8 cellular contexts compared by ENCODE assay signal in genomic region chr15:89068325-89068784, GRCh38. TPM values are rescaled to one million over a fixed set of nuclear protein-coding genes. Genes with fewer than 3 reads are reported as not detected.
DNase-seq lines count a peak whose midpoint lies in the region; ATAC-seq, FAIRE-seq and TF ChIP-seq lines count a peak whose summit lies in the region.

No MANE protein-coding gene starts in this region.

- peaks cover 29% of the 10 kb centered on the region for H3K9me3 Mint-ChIP-seq in astrocyte (ENCODE audit: unreplicated experiment)

- no peak for TF ChIP-seq CTCF in astrocyte (IDR thresholded peaks at IDR 0.05; ENCODE audit: insufficient read depth, low read depth, low read length)

- H3K9ac ChIP-seq in astrocyte (ENCODE audit: low read length): peak overlapping the region; percentile 80

- H2AFZ ChIP-seq in astrocyte (ENCODE audit: low read depth, low read length): no peak overlapping the region

- peak overlapping the region; percentile 93 for H3K27ac ChIP-seq in astrocyte (ENCODE audit: low read depth, low read length)

- H3K36me3 Mint-ChIP-seq in astrocyte (ENCODE audit: low read depth, unreplicated experiment): no peaks in the 10 kb centered on the region

- no peak overlapping the region for H3K4me3 Mint-ChIP-seq in astrocyte (ENCODE audit: unreplicated experiment)

- peak; percentile 65 for FAIRE-seq in astrocyte (lab: Jason Lieb, UNC)

- H3K4me1 Mint-ChIP-seq in astrocyte (ENCODE audit: low read depth, unreplicated experiment): peaks cover 7% of the 10 kb centered on the region

- H3K9me3 ChIP-seq in astrocyte (ENCODE audit: insufficient read depth, low read depth, low read length): peaks cover 23% of the 10 kb centered on the region

- DNase-seq in NOMO-1 (lab: John Stamatoyannopoulos, UW; ENCODE audit: unreplicated experiment in 2 of 2) (peak; percentile 79 to 90), astrocyte (ENCODE audit: low read depth) (peak; percentile 99), nucleus accumbens (lab: John Stamatoyannopoulos, UW) (no peak), HuH-7 (ENCODE audit: low spot score) (no peak), NCI-H1048 (lab: John Stamatoyannopoulos, UW) (no peak)
- peak; percentile 22 for DNase-seq in stimulated activated CD4-positive, alpha-beta T cell treated with anti-CD3 and anti-CD28 coated beads, Interleukin-12 subunit alpha, Interleukin-12 subunit beta, amount 100 ng/mL, for 4 hours

- H3K4me2 ChIP-seq in astrocyte (ENCODE audit: low read length): peak overlapping the region; percentile 73

- ATAC-seq in GM18517 (IDR thresholded peaks at IDR 0.05; ENCODE audit: unreplicated experiment) (peak; percentile 74), HG02623 (IDR thresholded peaks at IDR 0.05; ENCODE audit: unreplicated experiment) (peak; percentile 87)

- H3K79me2 ChIP-seq in astrocyte (ENCODE audit: insufficient read depth, low read length): no peaks in the 10 kb centered on the region

- H3K27ac Mint-ChIP-seq in astrocyte (ENCODE audit: unreplicated experiment): peak overlapping the region; percentile 98

- H3K4me1 ChIP-seq in astrocyte (ENCODE audit: insufficient read depth, low read length): peaks cover 11% of the 10 kb centered on the region

- H3K36me3 ChIP-seq in astrocyte (ENCODE audit: insufficient read depth, low read length): no peaks in the 10 kb centered on the region

- H3K27me3 Mint-ChIP-seq in astrocyte (ENCODE audit: low read depth, unreplicated experiment): no peaks in the 10 kb centered on the region

- H3K27me3 ChIP-seq in astrocyte (ENCODE audit: insufficient read depth, low read length): no peaks in the 10 kb centered on the region

- H4K20me1 ChIP-seq in astrocyte (ENCODE audit: insufficient read depth, low read length): no peaks in the 10 kb centered on the region

- H3K4me3 ChIP-seq in astrocyte (ENCODE audit: insufficient read depth, low read depth, low read length): no peak overlapping the region

RNA-seq across cellular contexts. Expression of gene ABHD2, which starts 19.9 kb away (rescaled TPM):
- 41.3 and 50.3 TPM in 2 replicates for total RNA-seq in astrocyte

Comparison
In these comparisons a context has a peak if more than half of its experiments do, and no peak if none do; other contexts are left out.
1. DNase-seq: peak in NOMO-1 (2 of 2), astrocyte (single experiment) and stimulated activated CD4-positive, alpha-beta T cell treated with anti-CD3 and anti-CD28 coated beads, Interleukin-12 subunit alpha, Interleukin-12 subunit beta, amount 100 ng/mL, for 4 hours (single experiment); none in nucleus accumbens (0 of 56), HuH-7 (single experiment) and NCI-H1048 (single experiment).